ENCODE assay signal across 22 cellular contexts in genomic region chr13:44334751-44335150, GRCh38.
"Had no signal": no experiment of that assay in that cellular context is flagged by ENCODE, and none has a peak within 500 bp of the region (broad histone marks: within the 10 kb centered on the region; RNA-seq: fewer than 3 reads in every experiment).

No MANE protein-coding gene starts in this region.

- H3K27me3 ChIP-seq: brain microvascular endothelial cell, dorsolateral prefrontal cortex, gastrocnemius medialis, right atrium auricular region, tibial nerve had no signal

- H3K4me3 ChIP-seq: coronary artery, dorsolateral prefrontal cortex, gastrocnemius medialis, right atrium auricular region, tibial nerve had no signal

- H3K36me3 ChIP-seq: brain microvascular endothelial cell, gastrocnemius medialis, right atrium auricular region, tibial nerve had no signal

- H3K9me3 ChIP-seq: gastrocnemius medialis, right atrium auricular region, tibial nerve had no signal

- DNase-seq: activated CD4-positive, alpha-beta T cell treated with anti-CD3 and anti-CD28 coated beads for 4 hours; activated CD4-positive, alpha-beta T cell treated with anti-CD3 and anti-CD28 coated beads, Interleukin-2, amount 50 U/mL, for 48 hours; activated CD8-positive, alpha-beta memory T cell treated with anti-CD3 and anti-CD28 coated beads for 24 hours; activated gamma-delta T cell; activated naive CD4-positive, alpha-beta T cell treated with anti-CD3 and anti-CD28 coated beads, Interleukin-2, amount 10 ng/mL, durations not matched to agents 7 days and 5 days; activated naive CD8-positive, alpha-beta T cell treated with anti-CD3 and anti-CD28 coated beads, Interleukin-2, amount 10 ng/mL, durations not matched to agents 7 days and 5 days; amniotic stem cell; brain microvascular endothelial cell; dorsolateral prefrontal cortex; effector memory CD4-positive, alpha-beta T cell; gastrocnemius medialis; glutamatergic neuron; left colon; mammary epithelial cell; naive thymus-derived CD4-positive, alpha-beta T cell; nucleus accumbens; stimulated activated CD4-positive, alpha-beta T cell treated with anti-CD3 and anti-CD28 coated beads, Interleukin-2, amount 100 ng/mL, for 48 hours; stimulated activated naive CD4-positive, alpha-beta T cell treated with Interleukin-2 at 50 U/mL for 16 hours; T1000 had no signal

- H3K27ac ChIP-seq: brain microvascular endothelial cell, coronary artery, gastrocnemius medialis, right atrium auricular region, tibial nerve had no signal
